ENCODE assay signal across 25 cellular contexts in the genomic region with DNA sequence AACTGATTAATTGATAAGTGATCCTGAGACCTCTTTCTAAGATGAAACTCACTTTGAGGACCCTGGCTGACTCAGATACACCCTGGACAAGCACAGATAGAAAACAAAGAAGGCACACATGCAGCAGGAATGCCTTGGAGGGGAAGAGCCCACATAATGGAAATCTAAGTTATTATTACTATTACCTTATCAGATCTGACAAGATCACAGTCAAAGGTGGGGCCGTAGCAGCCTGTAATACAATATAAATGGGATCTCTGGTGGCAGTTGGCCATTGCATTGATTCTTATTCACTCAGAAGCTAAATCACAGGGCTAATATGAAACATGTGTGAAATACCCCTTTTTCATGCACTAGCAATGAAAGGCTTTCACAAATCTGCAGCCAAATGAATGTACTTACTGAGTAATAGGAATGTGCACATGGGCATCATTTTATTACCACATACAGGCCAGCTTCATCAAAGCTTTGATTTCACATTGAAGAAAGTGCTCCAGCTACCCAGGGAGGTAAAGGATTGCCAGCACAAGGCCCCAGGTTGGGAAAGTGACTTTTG.
"Had no signal": no experiment of that assay in that cellular context is flagged by ENCODE, and none has a peak within 500 bp of the region (broad histone marks: within the 10 kb centered on the region; RNA-seq: fewer than 3 reads in every experiment).

No MANE protein-coding gene starts in this region.

- H3K27ac Mint-ChIP-seq: activated CD4-positive, alpha-beta T cell treated with anti-CD3 and anti-CD28 coated beads, Interleukin-2, amount 10 ng/mL, durations not matched to agents 7 days and 5 days; activated CD8-positive, alpha-beta memory T cell treated with anti-CD3 and anti-CD28 coated beads, Interleukin-2, amount 10 ng/mL, durations not matched to agents 7 days and 5 days; activated CD8-positive, alpha-beta T cell treated with anti-CD3 and anti-CD28 coated beads for 36 hours; activated naive CD4-positive, alpha-beta T cell treated with anti-CD3 and anti-CD28 coated beads, Interleukin-2, amount 50 U/mL, for 24 hours; activated T-helper 1 cell treated with anti-CD3 and anti-CD28 coated beads, Interleukin-12 subunit alpha, Interleukin-12 subunit beta, Interleukin-2, Interleukin-4 antibody, amounts not matched to agents 30 ng/mL and 10 ng/mL and 1 ng/mL, durations not matched to agents 14 hours and 24 hours and 36 hours; naive thymus-derived CD8-positive, alpha-beta T cell; T-helper 2 cell treated with Interferon-gamma antibody and Interleukin-4, amounts not matched to agents 5 μg/mL and 100 μg/mL, for 36 hours had no signal

- H3K27me3 Mint-ChIP-seq: activated CD8-positive, alpha-beta T cell treated with anti-CD3 and anti-CD28 coated beads for 36 hours had no signal

- H3K9me3 ChIP-seq: esophagus muscularis mucosa, gastrocnemius medialis, left ventricle myocardium inferior, psoas muscle, right atrium auricular region, spleen, thoracic aorta, upper lobe of right lung had no signal

- H3K36me3 ChIP-seq: brain microvascular endothelial cell, esophagus muscularis mucosa, gastrocnemius medialis, left ventricle myocardium inferior, right atrium auricular region, spleen, thoracic aorta, upper lobe of right lung had no signal

- H3K9me3 Mint-ChIP-seq: activated CD4-positive, alpha-beta T cell treated with anti-CD3 and anti-CD28 coated beads, Interleukin-2, amount 10 ng/mL, durations not matched to agents 7 days and 5 days; activated CD8-positive, alpha-beta T cell treated with anti-CD3 and anti-CD28 coated beads for 36 hours; activated naive CD4-positive, alpha-beta T cell treated with anti-CD3 and anti-CD28 coated beads, Interleukin-2, amount 50 U/mL, for 24 hours; activated T-helper 1 cell treated with anti-CD3 and anti-CD28 coated beads, Interleukin-12 subunit alpha, Interleukin-12 subunit beta, Interleukin-2, Interleukin-4 antibody, amounts not matched to agents 30 ng/mL and 10 ng/mL and 1 ng/mL, durations not matched to agents 14 hours and 24 hours and 36 hours; naive thymus-derived CD8-positive, alpha-beta T cell; T-helper 2 cell treated with Interferon-gamma antibody and Interleukin-4, amounts not matched to agents 5 μg/mL and 100 μg/mL, for 36 hours had no signal

- DNase-seq: activated CD4-positive, alpha-beta T cell treated with anti-CD3 and anti-CD28 coated beads, Interleukin-2, amount 10 ng/mL, durations not matched to agents 7 days and 5 days; activated CD8-positive, alpha-beta memory T cell treated with anti-CD3 and anti-CD28 coated beads, Interleukin-2, amount 10 ng/mL, durations not matched to agents 7 days and 5 days; activated CD8-positive, alpha-beta T cell treated with anti-CD3 and anti-CD28 coated beads for 36 hours; activated gamma-delta T cell treated with Interleukin-2 at 50 U/mL for 16 hours; brain microvascular endothelial cell; central memory CD4-positive, alpha-beta T cell; effector memory CD4-positive, alpha-beta T cell; gastrocnemius medialis; hippocampal formation; left ventricle myocardium inferior; naive thymus-derived CD8-positive, alpha-beta T cell; psoas muscle; stimulated activated CD4-positive, alpha-beta T cell treated with anti-CD3 and anti-CD28 coated beads, Interleukin-4, amount 100 ng/mL, for 1 hour; stimulated activated naive CD4-positive, alpha-beta T cell treated with Interleukin-2 at 50 U/mL for 16 hours had no signal

- H3K4me3 ChIP-seq: esophagus muscularis mucosa, gastrocnemius medialis, left ventricle myocardium inferior, psoas muscle, right atrium auricular region, spleen, thoracic aorta, upper lobe of right lung had no signal

- H3K4me1 ChIP-seq: gastrocnemius medialis, psoas muscle had no signal

- H3K4me3 Mint-ChIP-seq: activated CD4-positive, alpha-beta T cell treated with anti-CD3 and anti-CD28 coated beads, Interleukin-2, amount 10 ng/mL, durations not matched to agents 7 days and 5 days; activated CD8-positive, alpha-beta memory T cell treated with anti-CD3 and anti-CD28 coated beads, Interleukin-2, amount 10 ng/mL, durations not matched to agents 7 days and 5 days; activated CD8-positive, alpha-beta T cell treated with anti-CD3 and anti-CD28 coated beads for 36 hours; activated naive CD4-positive, alpha-beta T cell treated with anti-CD3 and anti-CD28 coated beads, Interleukin-2, amount 50 U/mL, for 24 hours; activated T-helper 1 cell treated with anti-CD3 and anti-CD28 coated beads, Interleukin-12 subunit alpha, Interleukin-12 subunit beta, Interleukin-2, Interleukin-4 antibody, amounts not matched to agents 30 ng/mL and 10 ng/mL and 1 ng/mL, durations not matched to agents 14 hours and 24 hours and 36 hours; mesothelial cell of epicardium; naive thymus-derived CD8-positive, alpha-beta T cell; T-helper 2 cell treated with Interferon-gamma antibody and Interleukin-4, amounts not matched to agents 5 μg/mL and 100 μg/mL, for 36 hours had no signal

- H3K27ac ChIP-seq: brain microvascular endothelial cell, esophagus muscularis mucosa, gastrocnemius medialis, left ventricle myocardium inferior, psoas muscle, right atrium auricular region, spleen, thoracic aorta, upper lobe of right lung, VCaP had no signal

- H3K36me3 Mint-ChIP-seq: activated CD8-positive, alpha-beta memory T cell treated with anti-CD3 and anti-CD28 coated beads, Interleukin-2, amount 10 ng/mL, durations not matched to agents 7 days and 5 days; activated naive CD4-positive, alpha-beta T cell treated with anti-CD3 and anti-CD28 coated beads, Interleukin-2, amount 50 U/mL, for 24 hours; mesothelial cell of epicardium; naive thymus-derived CD8-positive, alpha-beta T cell had no signal

- H3K4me1 Mint-ChIP-seq: activated CD4-positive, alpha-beta T cell treated with anti-CD3 and anti-CD28 coated beads, Interleukin-2, amount 10 ng/mL, durations not matched to agents 7 days and 5 days; activated CD8-positive, alpha-beta memory T cell treated with anti-CD3 and anti-CD28 coated beads, Interleukin-2, amount 10 ng/mL, durations not matched to agents 7 days and 5 days; activated naive CD4-positive, alpha-beta T cell treated with anti-CD3 and anti-CD28 coated beads, Interleukin-2, amount 50 U/mL, for 24 hours; naive thymus-derived CD8-positive, alpha-beta T cell had no signal

- H3K27me3 ChIP-seq: brain microvascular endothelial cell, esophagus muscularis mucosa, gastrocnemius medialis, right atrium auricular region, upper lobe of right lung had no signal

- ATAC-seq: activated CD4-positive, CD25-positive, alpha-beta regulatory T cell treated with anti-CD3 and anti-CD28 coated beads, Interleukin-2, amount 50 U/mL, for 24 hours; activated CD8-positive, alpha-beta memory T cell treated with anti-CD3 and anti-CD28 coated beads, Interleukin-2, amount 10 ng/mL, durations not matched to agents 7 days and 5 days; activated CD8-positive, alpha-beta T cell treated with anti-CD3 and anti-CD28 coated beads for 36 hours; gastrocnemius medialis; naive thymus-derived CD8-positive, alpha-beta T cell; psoas muscle; upper lobe of right lung had no signal
